7 cellular contexts compared by ENCODE assay signal in the genomic region with DNA sequence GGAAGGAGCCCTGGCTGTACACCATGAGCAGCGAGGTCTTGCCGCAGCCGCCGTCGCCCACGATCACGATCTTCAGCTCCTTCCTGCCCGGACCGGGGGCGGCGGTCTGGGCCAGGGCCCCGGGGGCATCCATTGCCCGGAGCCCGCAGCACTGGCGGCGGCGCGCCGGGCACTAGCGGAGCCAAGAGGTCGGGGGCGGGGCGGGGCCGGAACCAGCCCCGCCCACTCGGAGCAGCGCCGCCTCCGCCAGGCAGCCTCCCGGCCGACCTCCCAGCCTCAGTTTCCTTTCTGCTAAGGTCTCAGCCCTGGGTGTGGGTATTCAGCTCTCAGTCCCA. TPM values are rescaled to one million over a fixed set of nuclear protein-coding genes. Genes with fewer than 3 reads are reported as not detected.
DNase-seq lines count a peak whose midpoint lies in the region; ATAC-seq and TF ChIP-seq lines count a peak whose summit lies in the region.

A gene with protein sequence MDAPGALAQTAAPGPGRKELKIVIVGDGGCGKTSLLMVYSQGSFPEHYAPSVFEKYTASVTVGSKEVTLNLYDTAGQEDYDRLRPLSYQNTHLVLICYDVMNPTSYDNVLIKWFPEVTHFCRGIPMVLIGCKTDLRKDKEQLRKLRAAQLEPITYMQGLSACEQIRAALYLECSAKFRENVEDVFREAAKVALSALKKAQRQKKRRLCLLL (minus strand): TSS at position 188 of the 335 bp plus-strand sequence. CDS start 55 bp downstream, at position 133.

- DNase-seq in OCI-LY7 (ENCODE audit: low spot score) (peak; percentile 70), astrocyte of the spinal cord (ENCODE audit: low read depth, low spot score) (no peak), iPS-NIHi11 (ENCODE audit: low spot score) (peak; percentile 81), medulla oblongata (ENCODE audit: extremely low spot score) (no peak)
- DNase-seq in stimulated activated CD4-positive, alpha-beta T cell treated with anti-CD3 and anti-CD28 coated beads, Interleukin-4, amount 100 ng/mL, for 24 hours = peak; percentile 72

- peak within 1 kb of the TSS; percentile 76 for H3K4me3 ChIP-seq in OCI-LY7 (ENCODE audit: low read depth, low read length, poor library complexity, severe bottlenecking)
- H3K4me3 ChIP-seq in astrocyte of the spinal cord (ENCODE audit: low read depth, low read length) = peak within 1 kb of the TSS; percentile 49

- peaks cover 59% of the 10 kb centered on the region for H3K4me1 ChIP-seq in OCI-LY7 (ENCODE audit: insufficient read depth, low read length, poor library complexity, severe bottlenecking)

- ATAC-seq in GM18502 (IDR thresholded peaks at IDR 0.05; ENCODE audit: poor library complexity, unreplicated experiment) (peak; percentile 19), HG02642 (IDR thresholded peaks at IDR 0.05; ENCODE audit: poor library complexity, unreplicated experiment) (peak; percentile 21)

- peaks cover 1% of the 10 kb centered on the region; the same call in 1 of the 2 replicates for H3K36me3 ChIP-seq in OCI-LY7 (ENCODE audit: insufficient read depth, low read length)

- peak within 1 kb of the TSS; percentile 80 for H3K4me2 ChIP-seq in OCI-LY7 (ENCODE audit: low read length)

- BruUV-seq in OCI-LY7 (replicated peaks; lab: Mats Ljungman, UMichigan) = no TSS peak

- peak within 1 kb of the TSS; percentile 63 for H3K27ac ChIP-seq in OCI-LY7 (ENCODE audit: low read depth, low read length, poor library complexity, severe bottlenecking)

- H2AFZ ChIP-seq in OCI-LY7 (ENCODE audit: low read length) = peak within 1 kb of the TSS; percentile 49

- in situ Hi-C loops in astrocyte of the spinal cord (cut with HindIII; ENCODE audit: low sequenced_read_pairs) = no loop called here

- H3K9me2 ChIP-seq in OCI-LY7 (ENCODE audit: insufficient read depth, low read length) = no peaks in the 10 kb centered on the region

- POLR2A ChIA-PET in OCI-LY7 (lab: Charles Lee) = interaction anchor here (0.7 to 2.9 kb wide), 9 partner anchors 9 to 230 kb away, joined by 3 to 10 read pairs (median 4); no protein-coding TSS in a partner anchor

- H3K79me2 ChIP-seq in OCI-LY7 (ENCODE audit: insufficient read depth, low read depth, low read length) = no peaks in the 10 kb centered on the region

- H4K20me1 ChIP-seq in OCI-LY7 (ENCODE audit: insufficient read depth, low read length) = no peaks in the 10 kb centered on the region

- intact Hi-C loops in OCI-LY7 (cut with micrococcal nuclease; ENCODE audit: unreplicated experiment) = loop anchor here (5.0 kb wide), 2 partner anchors 81 to 256 kb away; a partner anchor contains a TSS

- TF ChIP-seq CTCF in OCI-LY7 (conservative IDR thresholded peaks at IDR 0.05; ENCODE audit: low read length) (no peak), astrocyte of the spinal cord (IDR thresholded peaks at IDR 0.05; ENCODE audit: low read depth, low read length) (no peak)

- CTCF ChIA-PET in OCI-LY7 (lab: Charles Lee; ENCODE audit: unreplicated experiment) = interaction anchor here (1.1 to 2.6 kb wide), 10 partner anchors 9 to 102 kb away, joined by 3 to 13 read pairs (median 6); no protein-coding TSS in a partner anchor

- H3K9me3 ChIP-seq in OCI-LY7 (ENCODE audit: low read length) = no peaks in the 10 kb centered on the region

RNA-seq across cellular contexts. Expression of the gene that starts here (rescaled TPM):
- 23.5 and 29.2 TPM in 2 replicates for total RNA-seq in OCI-LY7 (2014; rRNA removed; shearing (Covaris generic))
- total RNA-seq in OCI-LY7 (2022) = 45.7 and 53.7 TPM in 2 replicates

Comparison
In these comparisons a context has a peak if more than half of its experiments do, and no peak if none do; other contexts are left out.
1. DNase-seq: peak in OCI-LY7 (single experiment), iPS-NIHi11 (single experiment) and stimulated activated CD4-positive, alpha-beta T cell treated with anti-CD3 and anti-CD28 coated beads, Interleukin-4, amount 100 ng/mL, for 24 hours (single experiment); none in astrocyte of the spinal cord (single experiment) and medulla oblongata (single experiment).